Comparison of ENCODE assay signal across 2 cellular contexts in genomic region chrX:45681891-45682290, GRCh38.
TF ChIP-seq lines count a peak whose summit lies in the region.

No MANE protein-coding gene starts in this region.

TF ChIP-seq in HepG2, 621 proteins besides CTCF, POLR2A, EP300 and RAD21 (continued from another document):
- no peak for TF ChIP-seq ZNF34 (CRISPR knock-in tag; IDR thresholded peaks at IDR 0.05; ENCODE audit: borderline replicate concordance)
- TF ChIP-seq HNF4A (CRISPR knock-in tag; IDR thresholded peaks at IDR 0.05): peak; percentile 62
- no peak for TF ChIP-seq SRSF1 (optimal IDR thresholded peaks at IDR 0.05; ENCODE audit: low read depth, low read length)
- peak; percentile 38; the same call in 1 of the 2 replicates for TF ChIP-seq CEBPB (IDR thresholded peaks at IDR 0.05; ENCODE audit: borderline replicate concordance, low read depth, low read length)
- peak; percentile 36; the same call in 1 of the 2 replicates for TF ChIP-seq GATAD2A (CRISPR knock-in tag; IDR thresholded peaks at IDR 0.05)
- peak; percentile 25; the same call in 1 of the 2 replicates for TF ChIP-seq HMG20A (CRISPR knock-in tag; IDR thresholded peaks at IDR 0.05; ENCODE audit: borderline replicate concordance)
- 0 out of 2 replicates have a peak, but pooled peaks have one; percentile 21 for TF ChIP-seq FOSL2 (CRISPR knock-in tag; IDR thresholded peaks at IDR 0.05)
- no peak for TF ChIP-seq CENPBD1 (CRISPR knock-in tag; IDR thresholded peaks at IDR 0.05; ENCODE audit: borderline replicate concordance, low read depth)
- TF ChIP-seq ZNF253 (CRISPR knock-in tag; IDR thresholded peaks at IDR 0.05; ENCODE audit: borderline replicate concordance): no peak
- TF ChIP-seq SOX13 (IDR thresholded peaks at IDR 0.05): no peak
- TF ChIP-seq SOX13 (CRISPR knock-in tag; conservative IDR thresholded peaks at IDR 0.05 in 1 of 2, IDR thresholded peaks at IDR 0.05 in 1 of 2): peak in 1 of 2 experiments; percentile 5; a peak in 1 of 4 replicates
- TF ChIP-seq, protein P1, sequence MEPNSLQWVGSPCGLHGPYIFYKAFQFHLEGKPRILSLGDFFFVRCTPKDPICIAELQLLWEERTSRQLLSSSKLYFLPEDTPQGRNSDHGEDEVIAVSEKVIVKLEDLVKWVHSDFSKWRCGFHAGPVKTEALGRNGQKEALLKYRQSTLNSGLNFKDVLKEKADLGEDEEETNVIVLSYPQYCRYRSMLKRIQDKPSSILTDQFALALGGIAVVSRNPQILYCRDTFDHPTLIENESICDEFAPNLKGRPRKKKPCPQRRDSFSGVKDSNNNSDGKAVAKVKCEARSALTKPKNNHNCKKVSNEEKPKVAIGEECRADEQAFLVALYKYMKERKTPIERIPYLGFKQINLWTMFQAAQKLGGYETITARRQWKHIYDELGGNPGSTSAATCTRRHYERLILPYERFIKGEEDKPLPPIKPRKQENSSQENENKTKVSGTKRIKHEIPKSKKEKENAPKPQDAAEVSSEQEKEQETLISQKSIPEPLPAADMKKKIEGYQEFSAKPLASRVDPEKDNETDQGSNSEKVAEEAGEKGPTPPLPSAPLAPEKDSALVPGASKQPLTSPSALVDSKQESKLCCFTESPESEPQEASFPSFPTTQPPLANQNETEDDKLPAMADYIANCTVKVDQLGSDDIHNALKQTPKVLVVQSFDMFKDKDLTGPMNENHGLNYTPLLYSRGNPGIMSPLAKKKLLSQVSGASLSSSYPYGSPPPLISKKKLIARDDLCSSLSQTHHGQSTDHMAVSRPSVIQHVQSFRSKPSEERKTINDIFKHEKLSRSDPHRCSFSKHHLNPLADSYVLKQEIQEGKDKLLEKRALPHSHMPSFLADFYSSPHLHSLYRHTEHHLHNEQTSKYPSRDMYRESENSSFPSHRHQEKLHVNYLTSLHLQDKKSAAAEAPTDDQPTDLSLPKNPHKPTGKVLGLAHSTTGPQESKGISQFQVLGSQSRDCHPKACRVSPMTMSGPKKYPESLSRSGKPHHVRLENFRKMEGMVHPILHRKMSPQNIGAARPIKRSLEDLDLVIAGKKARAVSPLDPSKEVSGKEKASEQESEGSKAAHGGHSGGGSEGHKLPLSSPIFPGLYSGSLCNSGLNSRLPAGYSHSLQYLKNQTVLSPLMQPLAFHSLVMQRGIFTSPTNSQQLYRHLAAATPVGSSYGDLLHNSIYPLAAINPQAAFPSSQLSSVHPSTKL (CRISPR knock-in tag; IDR thresholded peaks at IDR 0.05): peak; percentile 56
- TF ChIP-seq CEBPG (CRISPR knock-in tag; IDR thresholded peaks at IDR 0.05): peak; percentile 29; the same call in 1 of the 2 replicates

TF ChIP-seq in A549, 52 proteins besides CTCF, POLR2A, EP300 and RAD21 (continued from another document):
- no peak for TF ChIP-seq BHLHE40 (IDR thresholded peaks at IDR 0.05; ENCODE audit: low read depth, low read length)
- TF ChIP-seq GATA3 (IDR thresholded peaks at IDR 0.05; ENCODE audit: borderline replicate concordance): no peak
- no peak for TF ChIP-seq E2F6 (IDR thresholded peaks at IDR 0.05; ENCODE audit: borderline replicate concordance, low read depth)
- no peak for TF ChIP-seq MYC (IDR thresholded peaks at IDR 0.05; ENCODE audit: borderline replicate concordance, low read length)
- no peak for TF ChIP-seq RNF2 (IDR thresholded peaks at IDR 0.05; ENCODE audit: borderline replicate concordance, low read depth)
- TF ChIP-seq HMGXB4 (CRISPR knock-in tag; IDR thresholded peaks at IDR 0.05; ENCODE audit: borderline replicate concordance): no peak
- TF ChIP-seq HES2 (IDR thresholded peaks at IDR 0.05): no peak
